Comparison of ENCODE assay signal across 10 cellular contexts in genomic region chr4:175435437-175435836, GRCh38.
DNase-seq lines count a peak whose midpoint lies in the region; ATAC-seq and TF ChIP-seq lines count a peak whose summit lies in the region.
"Had no signal": no experiment of that assay in that cellular context is flagged by ENCODE, and none has a peak within 500 bp of the region (broad histone marks: within the 10 kb centered on the region; RNA-seq: fewer than 3 reads in every experiment).

No MANE protein-coding gene starts in this region.

- H3K9me3 Mint-ChIP-seq in stimulated activated memory B cell treated with anti-CD40 and anti-IgM and Interleukin-4, amounts not matched to agents 10 μg/mL and 1 μg/mL and 100 μg/mL, for 72 hours: peaks cover 4% of the 10 kb centered on the region

- H4K5ac ChIP-seq in IMR-90 (ENCODE audit: low read depth, low read length): no peak overlapping the region

- no peak for TF ChIP-seq RAD21 in IMR-90 (IDR thresholded peaks at IDR 0.05; ENCODE audit: low read length)

- dilution Hi-C loops in IMR-90 (cut with HindIII; ENCODE audit: low sequenced_read_pairs, unreplicated experiment): no loop called here

- peak; percentile 72 for ATAC-seq in IMR-90 (ENCODE audit: low read depth)
- ATAC-seq in stimulated activated memory B cell treated with anti-CD40 and anti-IgM and Interleukin-4, amounts not matched to agents 10 μg/mL and 1 μg/mL and 100 μg/mL, for 72 hours: no peak
- no peak for ATAC-seq in right lobe of liver

- POLR2A ChIA-PET in IMR-90 (lab: Charles Lee; ENCODE audit: unreplicated experiment) (no interaction called here), HEK293T (lab: Yijun Ruan, JAX) (no interaction called here)

- H3K79me2 ChIP-seq in fibroblast of lung (ENCODE audit: control insufficient read depth, insufficient read depth, low read length): no peaks in the 10 kb centered on the region

- H3K27me3 ChIP-seq in IMR-90 (ENCODE audit: control insufficient read depth, insufficient read depth, low read length) (no peaks in the 10 kb centered on the region), fibroblast of lung (ENCODE audit: control insufficient read depth, insufficient read depth, low read length) (no peaks in the 10 kb centered on the region), right lobe of liver (no peaks in the 10 kb centered on the region)

- TF ChIP-seq CTCF in IMR-90 (conservative IDR thresholded peaks at IDR 0.05; ENCODE audit: low read depth, low read length): no peak
- TF ChIP-seq CTCF in fibroblast of lung (conservative IDR thresholded peaks at IDR 0.05 in 1 of 2, IDR thresholded peaks at IDR 0.05 in 1 of 2; ENCODE audit: low read depth in 1 of 2, low read length in 2 of 2): no peak
- no peak for TF ChIP-seq CTCF in right lobe of liver (IDR thresholded peaks at IDR 0.05)

- CTCF ChIA-PET in IMR-90 (lab: Yijun Ruan, JAX): no interaction called here
- CTCF ChIA-PET in HEK293T (lab: Yijun Ruan, JAX): no interaction called here

- H3K4ac ChIP-seq in IMR-90 (ENCODE audit: low read depth, low read length): peak overlapping the region; percentile 52

- no peaks in the 10 kb centered on the region for H3K9me1 ChIP-seq in IMR-90 (ENCODE audit: insufficient read depth, low read length)

- peak overlapping the region in 1 of 2 experiments; percentile 47; a peak in 1 of 4 replicates for H4K8ac ChIP-seq in IMR-90 (ENCODE audit: low read depth in 2 of 2, low read length in 2 of 2)

- no peak overlapping the region for H3K23ac ChIP-seq in IMR-90 (ENCODE audit: low read depth, low read length)

- H3K9ac ChIP-seq in IMR-90 (ENCODE audit: low read depth, low read length) (no peak overlapping the region), fibroblast of lung (ENCODE audit: insufficient read depth, low read length) (no peak overlapping the region)

- in situ Hi-C loops in IMR-90 (cut with MboI; ENCODE audit: low sequenced_read_pairs): no loop called here

- BruUV-seq in IMR-90 (replicated peaks; lab: Mats Ljungman, UMichigan): no TSS peak

- H2AK9ac ChIP-seq in IMR-90 (replicated peaks; ENCODE audit: low read depth, low read length, poor library complexity): no peak overlapping the region

- H3K9me3 ChIP-seq in IMR-90 (ENCODE audit: control insufficient read depth, insufficient read depth, low read length) (no peaks in the 10 kb centered on the region), fibroblast of lung (ENCODE audit: control insufficient read depth, insufficient read depth, low read depth, low read length) (no peaks in the 10 kb centered on the region), right lobe of liver (no peaks in the 10 kb centered on the region)

- intact Hi-C loops in IMR-90 (cut with micrococcal nuclease) (no loop called here), right lobe of liver (cut with DNase I) (no loop called here)

- no peak overlapping the region for H3K4me3 Mint-ChIP-seq in stimulated activated memory B cell treated with anti-CD40 and anti-IgM and Interleukin-4, amounts not matched to agents 10 μg/mL and 1 μg/mL and 100 μg/mL, for 72 hours
- H3K4me3 Mint-ChIP-seq: activated naive CD8-positive, alpha-beta T cell had no signal

- H4K20me1 ChIP-seq in IMR-90 (ENCODE audit: insufficient read depth, low read length) (no peaks in the 10 kb centered on the region), fibroblast of lung (ENCODE audit: control insufficient read depth, extremely low read depth, insufficient read depth, low read length) (no peaks in the 10 kb centered on the region)

- H3K36me3 Mint-ChIP-seq in stimulated activated memory B cell treated with anti-CD40 and anti-IgM and Interleukin-4, amounts not matched to agents 10 μg/mL and 1 μg/mL and 100 μg/mL, for 72 hours: no peaks in the 10 kb centered on the region
- H3K36me3 Mint-ChIP-seq: activated naive CD8-positive, alpha-beta T cell had no signal

- H3K27ac ChIP-seq in IMR-90 (ENCODE audit: insufficient read depth, low read length) (no peak overlapping the region), fibroblast of lung (ENCODE audit: insufficient read depth, low read length) (no peak overlapping the region), right lobe of liver (no peak overlapping the region)
- H3K27ac ChIP-seq: PC-9 had no signal

- no peak overlapping the region for H3K27ac Mint-ChIP-seq in stimulated activated memory B cell treated with anti-CD40 and anti-IgM and Interleukin-4, amounts not matched to agents 10 μg/mL and 1 μg/mL and 100 μg/mL, for 72 hours
- H3K27ac Mint-ChIP-seq: activated naive CD8-positive, alpha-beta T cell had no signal

- peaks cover 5% of the 10 kb centered on the region for H3K4me1 Mint-ChIP-seq in stimulated activated memory B cell treated with anti-CD40 and anti-IgM and Interleukin-4, amounts not matched to agents 10 μg/mL and 1 μg/mL and 100 μg/mL, for 72 hours

- no peak overlapping the region for H3K18ac ChIP-seq in IMR-90 (ENCODE audit: low read depth, low read length)

- DNase-seq in COR-L47 (lab: John Stamatoyannopoulos, UW) (peak; percentile 73), IMR-90 (peak; percentile 47), NCI-H748 treated with DMSO at 0.1 percent for 48 hours (lab: John Stamatoyannopoulos, UW) (peak; percentile 40), fibroblast of lung (ENCODE audit: low read depth in 2 of 2) (peak in 1 of 2 donors; percentile 41), HEK293T (ENCODE audit: extremely low spot score) (no peak), ecto neural progenitor cell (ENCODE audit: low spot score) (no peak), right lobe of liver (no peak)
- DNase-seq: PC-9 had no signal

- no peaks in the 10 kb centered on the region for H3K27me3 Mint-ChIP-seq in stimulated activated memory B cell treated with anti-CD40 and anti-IgM and Interleukin-4, amounts not matched to agents 10 μg/mL and 1 μg/mL and 100 μg/mL, for 72 hours
- H3K27me3 Mint-ChIP-seq: activated naive CD8-positive, alpha-beta T cell had no signal

- no peak overlapping the region for H4K91ac ChIP-seq in IMR-90 (ENCODE audit: insufficient read depth, low read depth, low read length)

- TF ChIP-seq POLR2A in IMR-90 (IDR thresholded peaks at IDR 0.05; ENCODE audit: low read depth, low read length): no peak
- no peak for TF ChIP-seq POLR2A in right lobe of liver (IDR thresholded peaks at IDR 0.05)

- no peak overlapping the region for H2BK5ac ChIP-seq in IMR-90 (ENCODE audit: low read depth, low read length, poor library complexity, severe bottlenecking)

- H3K36me3 ChIP-seq in IMR-90 (ENCODE audit: control insufficient read depth, insufficient read depth, low read length) (no peaks in the 10 kb centered on the region), fibroblast of lung (ENCODE audit: control insufficient read depth, insufficient read depth, low read length) (no peaks in the 10 kb centered on the region), right lobe of liver (no peaks in the 10 kb centered on the region)

- H3K4me3 ChIP-seq in IMR-90 (ENCODE audit: insufficient read depth, low read depth, low read length) (no peak overlapping the region), fibroblast of lung (replicated peaks in 1 of 4; ENCODE audit: control extremely low read depth in 1 of 4, insufficient read depth in 1 of 4, low read depth in 3 of 4, low read length in 4 of 4) (no peak overlapping the region), right lobe of liver (no peak overlapping the region)
- H3K4me3 ChIP-seq: PC-9 had no signal

- H2BK20ac ChIP-seq in IMR-90 (ENCODE audit: low read depth, low read length): 0 out of 2 replicates have a peak overlapping the region, but pooled peaks have one; percentile 53

- H2BK15ac ChIP-seq in IMR-90 (ENCODE audit: low read depth, low read length): peak overlapping the region; percentile 59; the same call in 1 of the 3 replicates

- no peak overlapping the region for H3K14ac ChIP-seq in IMR-90 (replicated peaks; ENCODE audit: low read depth, low read length)

- H2AFZ ChIP-seq in IMR-90 (replicated peaks; ENCODE audit: low read length, poor library complexity) (no peak overlapping the region), fibroblast of lung (ENCODE audit: low read length) (peak overlapping the region; percentile 35)
- H2AFZ ChIP-seq: PC-9 had no signal

- H3K79me1 ChIP-seq in IMR-90 (ENCODE audit: low read depth in 1 of 2, low read length in 2 of 2): no peaks in the 10 kb centered on the region

- no peaks in the 10 kb centered on the region for H3K4me1 ChIP-seq in IMR-90 (ENCODE audit: control insufficient read depth, insufficient read depth, low read length)
- no peaks in the 10 kb centered on the region for H3K4me1 ChIP-seq in fibroblast of lung (ENCODE audit: control insufficient read depth, extremely low read depth, insufficient read depth, low read length)
- H3K4me1 ChIP-seq in right lobe of liver: no peaks in the 10 kb centered on the region

- H3K4me2 ChIP-seq in IMR-90 (ENCODE audit: low read depth, low read length) (no peak overlapping the region), fibroblast of lung (ENCODE audit: extremely low read depth, insufficient read depth, low read length) (no peak overlapping the region)
- H3K4me2 ChIP-seq: PC-9 had no signal

- no peak overlapping the region for H2AK5ac ChIP-seq in IMR-90 (ENCODE audit: low read depth, low read length)

- peak overlapping the region; percentile 19 for H2BK120ac ChIP-seq in IMR-90 (ENCODE audit: low read depth, low read length)

- H3K56ac ChIP-seq in IMR-90 (ENCODE audit: extremely low read depth, insufficient read depth, low read length): no peak overlapping the region

- WGBS in IMR-90 (ENCODE audit: extremely low coverage in 2 of 2, insufficient read length in 1 of 2), 2 experiments: 20% methylated on average over 1 of the region's 4 CpGs; no CpG with 5 or more reads in 1 of the 2 experiments
- WGBS in right lobe of liver (ENCODE audit: insufficient coverage, low coverage, low lambda C conversion rate, missing lambda C conversion rate): 28% methylated on average over 4 of the region's 4 CpGs

TF ChIP-seq in IMR-90, 13 proteins besides CTCF, POLR2A, EP300 and RAD21 (continues in another document):
- TF ChIP-seq NFE2L2 (IDR thresholded peaks at IDR 0.05; ENCODE audit: low read depth, low read length): no peak
- TF ChIP-seq RCOR1 (IDR thresholded peaks at IDR 0.05; ENCODE audit: insufficient replicate concordance, low read length): no peak
- TF ChIP-seq MXI1 (IDR thresholded peaks at IDR 0.05; ENCODE audit: borderline replicate concordance, low read depth, low read length): no peak
- no peak for TF ChIP-seq MAZ (IDR thresholded peaks at IDR 0.05; ENCODE audit: borderline replicate concordance, low read depth, low read length)
- TF ChIP-seq RFX5 (IDR thresholded peaks at IDR 0.05; ENCODE audit: low read depth, low read length): no peak

TF ChIP-seq in HEK293T, 16 proteins besides CTCF, POLR2A, EP300 and RAD21 (continues in another document):
- TF ChIP-seq FOXM1 (IDR thresholded peaks at IDR 0.05; ENCODE audit: borderline replicate concordance) (no peak), FOXA1 (IDR thresholded peaks at IDR 0.05) (no peak), HDGF (IDR thresholded peaks at IDR 0.05; ENCODE audit: borderline replicate concordance) (no peak), CTBP1 (IDR thresholded peaks at IDR 0.05; ENCODE audit: borderline replicate concordance) (no peak), SUZ12 (IDR thresholded peaks at IDR 0.05) (no peak), ELF4 (IDR thresholded peaks at IDR 0.05) (no peak), FOXK2 (IDR thresholded peaks at IDR 0.05) (no peak), SP1 (IDR thresholded peaks at IDR 0.05) (no peak)

Comparison
In these comparisons a context has a peak if more than half of its experiments do, and no peak if none do; other contexts are left out.
1. DNase-seq: peak in COR-L47 (single experiment), IMR-90 (single experiment) and NCI-H748 treated with DMSO at 0.1 percent for 48 hours (single experiment); none in HEK293T (single experiment), ecto neural progenitor cell (single experiment) and right lobe of liver (0 of 3).